In genomic region chr7:149012730-149013129, GRCh38 we compare ENCODE assay signal across 7 cellular contexts. TPM values are rescaled to one million over a fixed set of nuclear protein-coding genes. Genes with fewer than 3 reads are reported as not detected.
DNase-seq lines count a peak whose midpoint lies in the region; ATAC-seq, FAIRE-seq and TF ChIP-seq lines count a peak whose summit lies in the region.
"Not testable (repeated sequence)": the region's sequence is repeated elsewhere in the genome, so short reads cannot be mapped to it uniquely, and the experiment has no call there.

No MANE protein-coding gene starts in this region.

- H3K23me2 ChIP-seq in H9 (ENCODE audit: insufficient read length, low read depth, low read length, poor library complexity, severe bottlenecking) = not testable (repeated sequence)

- H3K79me1 ChIP-seq in H9 (ENCODE audit: insufficient read depth, low read depth, low read length, poor library complexity, severe bottlenecking) = not testable (repeated sequence)

- POLR2A ChIA-PET in WTC11 (lab: Charles Lee) = not testable (repeated sequence)
- POLR2A ChIA-PET in K562 (lab: Yijun Ruan, JAX) = interaction anchor here (0.6 to 1.3 kb wide), 2 partner anchors 9 to 17 kb away, joined by 3 to 5 read pairs; no protein-coding TSS in a partner anchor

- not testable (repeated sequence) for H3K9me3 Mint-ChIP-seq in H9; WTC11; activated naive CD4-positive, alpha-beta T cell treated with anti-CD3 and anti-CD28 coated beads, Interleukin-2, amount 10 ng/mL, durations not matched to agents 7 days and 5 days; endothelial cell (ENCODE audit: unreplicated experiment); memory B cell; stimulated activated effector memory CD8-positive, alpha-beta T cell treated with anti-CD3 and anti-CD28 coated beads, Interleukin-12 subunit alpha, Interleukin-12 subunit beta, amount 100 ng/mL, for 72 hours

- H2BK20ac ChIP-seq in H9 (ENCODE audit: low read depth, low read length, poor library complexity, severe bottlenecking) = not testable (repeated sequence)

- not testable (repeated sequence) for TF ChIP-seq EP300 in K562 (IDR thresholded peaks at IDR 0.05; ENCODE audit: low read length)

- H3K36me3 ChIP-seq in K562 (ENCODE audit: control insufficient read depth, insufficient read depth, low read length) = peaks cover 93% of the 10 kb centered on the region

- not testable (repeated sequence) for H2AFZ ChIP-seq in H9 (ENCODE audit: low read length); K562 (ENCODE audit: low read depth, low read length)

- H3K4me1 ChIP-seq in H9 (ENCODE audit: insufficient read depth, low read length); K562 (replicated peaks in 1 of 2; ENCODE audit: control insufficient read depth in 2 of 2, insufficient read depth in 2 of 2, low read length in 2 of 2): not testable (repeated sequence)

- H3K18ac ChIP-seq in H9 (ENCODE audit: insufficient read length, low read depth, low read length) = not testable (repeated sequence)

- H3K4me3 ChIP-seq in K562 = not testable (repeated sequence)

- H3K4me1 Mint-ChIP-seq in H9 (peaks cover 8 to 15% of the 10 kb centered on the region in 2 experiments), WTC11 (peaks cover 15% of the 10 kb centered on the region), endothelial cell (ENCODE audit: unreplicated experiment) (peaks cover 18% of the 10 kb centered on the region)
- H3K4me1 Mint-ChIP-seq in activated naive CD4-positive, alpha-beta T cell treated with anti-CD3 and anti-CD28 coated beads, Interleukin-2, amount 10 ng/mL, durations not matched to agents 7 days and 5 days; memory B cell: not testable (repeated sequence)
- peaks cover 18% of the 10 kb centered on the region for H3K4me1 Mint-ChIP-seq in stimulated activated effector memory CD8-positive, alpha-beta T cell treated with anti-CD3 and anti-CD28 coated beads, Interleukin-12 subunit alpha, Interleukin-12 subunit beta, amount 100 ng/mL, for 72 hours

- peaks cover 65 to 92% (median 85%) of the 10 kb centered on the region in 3 experiments for H3K36me3 Mint-ChIP-seq in H9 (ENCODE audit: insufficient read depth in 1 of 3, low read depth in 3 of 3)
- H3K36me3 Mint-ChIP-seq in WTC11 = peaks cover 85% of the 10 kb centered on the region
- peaks cover 51% of the 10 kb centered on the region for H3K36me3 Mint-ChIP-seq in activated naive CD4-positive, alpha-beta T cell treated with anti-CD3 and anti-CD28 coated beads, Interleukin-2, amount 10 ng/mL, durations not matched to agents 7 days and 5 days
- H3K36me3 Mint-ChIP-seq in endothelial cell (ENCODE audit: low read depth, unreplicated experiment) = peaks cover 37% of the 10 kb centered on the region
- peaks cover 22% of the 10 kb centered on the region for H3K36me3 Mint-ChIP-seq in memory B cell
- peaks cover 96% of the 10 kb centered on the region for H3K36me3 Mint-ChIP-seq in stimulated activated effector memory CD8-positive, alpha-beta T cell treated with anti-CD3 and anti-CD28 coated beads, Interleukin-12 subunit alpha, Interleukin-12 subunit beta, amount 100 ng/mL, for 72 hours

- H3K14ac ChIP-seq in H9 (ENCODE audit: insufficient read depth, low read length) = not testable (repeated sequence)

- H2BK5ac ChIP-seq in H9 (ENCODE audit: insufficient read length, low read length) = not testable (repeated sequence)

- in situ Hi-C loops in K562 (cut with MboI) = not testable (repeated sequence)

- H3K27me3 ChIP-seq in H9 (ENCODE audit: insufficient read depth, low read length); K562 (ENCODE audit: control insufficient read depth in 2 of 2, insufficient read depth in 2 of 2, low read length in 2 of 2): not testable (repeated sequence)

- H2AK5ac ChIP-seq in H9 (ENCODE audit: insufficient read length, low read length) = not testable (repeated sequence)

- intact Hi-C loops in K562 (cut with micrococcal nuclease) = not testable (repeated sequence)

- ATAC-seq in WTC11; K562; memory B cell (ENCODE audit: low read depth); stimulated activated effector memory CD8-positive, alpha-beta T cell treated with anti-CD3 and anti-CD28 coated beads, Interleukin-12 subunit alpha, Interleukin-12 subunit beta, amount 100 ng/mL, for 72 hours: not testable (repeated sequence)

- H3K27ac ChIP-seq in H9 (ENCODE audit: insufficient read length, low read depth, low read length); K562 (ENCODE audit: extremely low read depth, low read depth, low read length): not testable (repeated sequence)

- not testable (repeated sequence) for DNase-seq in H9; WTC11 (ENCODE audit: low spot score); activated naive CD4-positive, alpha-beta T cell treated with anti-CD3 and anti-CD28 coated beads, Interleukin-2, amount 10 ng/mL, durations not matched to agents 7 days and 5 days; K562 (ENCODE audit: extremely low read depth in 1 of 4, low spot score in 3 of 4); endothelial cell (ENCODE audit: low spot score); memory B cell (ENCODE audit: low spot score in 2 of 2); stimulated activated effector memory CD8-positive, alpha-beta T cell treated with anti-CD3 and anti-CD28 coated beads, Interleukin-12 subunit alpha, Interleukin-12 subunit beta, amount 100 ng/mL, for 72 hours (ENCODE audit: low spot score in 2 of 2)

- not testable (repeated sequence) for H3K9me1 ChIP-seq in K562 (ENCODE audit: control insufficient read depth, insufficient read depth, low read length)

- no CpG with 5 or more reads among the region's 12 CpGs for WGBS in H9 (ENCODE audit: extremely low coverage, insufficient read length, low lambda C conversion rate)
- 96% methylated on average over 11 of the region's 12 CpGs for WGBS in K562 (ENCODE audit: insufficient coverage, low coverage, missing lambda C conversion rate)

- CTCF ChIA-PET in WTC11 (lab: Charles Lee); activated naive CD4-positive, alpha-beta T cell treated with anti-CD3 and anti-CD28 coated beads, Interleukin-2, amount 10 ng/mL, durations not matched to agents 7 days and 5 days (lab: Charles Lee); K562 (lab: Yijun Ruan, JAX; ENCODE audit: low intra/inter-chr PET ratio): not testable (repeated sequence)

- not testable (repeated sequence) for H3K9ac ChIP-seq in H9 (ENCODE audit: extremely low read depth, insufficient read length, low read length); K562 (ENCODE audit: insufficient read depth in 1 of 2, low read depth in 2 of 2, low read length in 2 of 2)

- H3K9me3 ChIP-seq in H9 (ENCODE audit: control insufficient read depth, low read depth, low read length); K562 (replicated peaks; ENCODE audit: control insufficient read depth, insufficient read depth, low read depth, low read length): not testable (repeated sequence)

- H3K4me3 Mint-ChIP-seq in H9; WTC11; activated naive CD4-positive, alpha-beta T cell treated with anti-CD3 and anti-CD28 coated beads, Interleukin-2, amount 10 ng/mL, durations not matched to agents 7 days and 5 days; memory B cell; stimulated activated effector memory CD8-positive, alpha-beta T cell treated with anti-CD3 and anti-CD28 coated beads, Interleukin-12 subunit alpha, Interleukin-12 subunit beta, amount 100 ng/mL, for 72 hours: not testable (repeated sequence)
- H3K4me3 Mint-ChIP-seq in endothelial cell (ENCODE audit: unreplicated experiment) = peak overlapping the region; percentile 38

- H3T11ph ChIP-seq in H9 (ENCODE audit: low read length) = not testable (repeated sequence)

- not testable (repeated sequence) for H3K23ac ChIP-seq in H9 (ENCODE audit: insufficient read length, low read depth, low read length)

- not testable (repeated sequence) for TF ChIP-seq RAD21 in K562 (CRISPR knock-in tag; conservative IDR thresholded peaks at IDR 0.05 in 1 of 2, IDR thresholded peaks at IDR 0.05 in 1 of 2)

- not testable (repeated sequence) for H4K8ac ChIP-seq in H9 (replicated peaks; ENCODE audit: insufficient read length, low read depth, low read length)

- H2BK15ac ChIP-seq in H9 (ENCODE audit: low read depth, low read length) = not testable (repeated sequence)

- H3K56ac ChIP-seq in H9 (ENCODE audit: insufficient read length, low read depth, low read length) = not testable (repeated sequence)

- TF ChIP-seq CTCF in H9 (conservative IDR thresholded peaks at IDR 0.05); WTC11 (IDR thresholded peaks at IDR 0.05); K562 (IDR thresholded peaks at IDR 0.05 in 2 of 3, conservative IDR thresholded peaks at IDR 0.05 in 1 of 3; ENCODE audit: insufficient read depth in 2 of 3, low read depth in 1 of 3, low read length in 3 of 3); endothelial cell (IDR thresholded peaks at IDR 0.05; ENCODE audit: unreplicated experiment): not testable (repeated sequence)

- not testable (repeated sequence) for H4K91ac ChIP-seq in H9 (ENCODE audit: insufficient read length, low read depth, low read length)

- FAIRE-seq in K562 (lab: Jason Lieb, UNC) = not testable (repeated sequence)

- not testable (repeated sequence) for TF ChIP-seq POLR2A in K562 (conservative IDR thresholded peaks at IDR 0.05)

- not testable (repeated sequence) for H3K27me3 Mint-ChIP-seq in H9 (ENCODE audit: low read depth); WTC11 (ENCODE audit: low read depth); activated naive CD4-positive, alpha-beta T cell treated with anti-CD3 and anti-CD28 coated beads, Interleukin-2, amount 10 ng/mL, durations not matched to agents 7 days and 5 days; endothelial cell (ENCODE audit: unreplicated experiment); memory B cell

- not testable (repeated sequence) for H3K4ac ChIP-seq in H9 (ENCODE audit: low read depth, low read length)

- not testable (repeated sequence) for H3K79me2 ChIP-seq in H9 (ENCODE audit: insufficient read depth, low read length); K562 (ENCODE audit: control insufficient read depth, insufficient read depth, low read length)

- H3K27ac Mint-ChIP-seq in H9 = peak overlapping the region in 2 of 3 experiments; percentile 24 to 50; a peak in 3 of 7 replicates
- peak overlapping the region; percentile 90 for H3K27ac Mint-ChIP-seq in WTC11
- peak overlapping the region; percentile 43 for H3K27ac Mint-ChIP-seq in activated naive CD4-positive, alpha-beta T cell treated with anti-CD3 and anti-CD28 coated beads, Interleukin-2, amount 10 ng/mL, durations not matched to agents 7 days and 5 days
- H3K27ac Mint-ChIP-seq in endothelial cell (ENCODE audit: unreplicated experiment) = not testable (repeated sequence)
- H3K27ac Mint-ChIP-seq in memory B cell = peak overlapping the region; percentile 5
- peak overlapping the region; percentile 73 for H3K27ac Mint-ChIP-seq in stimulated activated effector memory CD8-positive, alpha-beta T cell treated with anti-CD3 and anti-CD28 coated beads, Interleukin-12 subunit alpha, Interleukin-12 subunit beta, amount 100 ng/mL, for 72 hours

- not testable (repeated sequence) for H3K4me2 ChIP-seq in H9 (ENCODE audit: insufficient read depth, insufficient read length, low read length); K562 (ENCODE audit: insufficient read depth, low read length)

- not testable (repeated sequence) for H4K5ac ChIP-seq in H9 (ENCODE audit: insufficient read length, low read depth, low read length)

- H4K20me1 ChIP-seq in H9 (ENCODE audit: control insufficient read depth, insufficient read depth, insufficient read length); K562 (replicated peaks; ENCODE audit: control insufficient read depth, insufficient read depth, low read length): not testable (repeated sequence)

- not testable (repeated sequence) for H2BK12ac ChIP-seq in H9 (ENCODE audit: insufficient read length, low read depth, low read length)

- not testable (repeated sequence) for BruUV-seq in K562 (replicated peaks; lab: Mats Ljungman, UMichigan)

- not testable (repeated sequence) for H2BK120ac ChIP-seq in H9 (ENCODE audit: low read depth, low read length, poor library complexity, severe bottlenecking)

RNA-seq across cellular contexts. Expression of gene PDIA4, which starts 15.6 kb away (rescaled TPM):
- total RNA-seq in H9 (2021) (217 and 230 TPM in 2 replicates), WTC11 (2021) (286 to 341 TPM (median 289 TPM) in 3 replicates), K562 (2014; rRNA removed) (158 and 178 TPM in 2 replicates), K562 (2014; rRNA removed; fragmentation: Illumina TruSeq; extraction: Trizol) (82.7 and 91.5 TPM in 2 replicates), K562 (2015; rRNA removed; fragmentation: Illumina TruSeq; extraction: Trizol) (136 TPM in 2 replicates), K562 (2021) (159 and 161 TPM in 2 replicates), endothelial cell (ENCODE audit: unreplicated experiment) (266 TPM)
- total RNA-seq in K562 (2011; cell fraction: chromatin; rRNA removed; ENCODE audit: low replicate concordance) = 187 and 270 TPM in 2 replicates
- 352 and 378 TPM in 2 replicates for total RNA-seq in K562 (2011; cell fraction: nucleolus; rRNA removed)
- 244 and 324 TPM in 2 replicates for total RNA-seq in K562 (2011; cell fraction: nucleoplasm; rRNA removed)
- polyA plus RNA-seq in K562 (2011; rRNA removed) (146 and 186 TPM in 2 replicates), K562 (2014; fragmentation: Illumina TruSeq; extraction: Trizol) (143 and 175 TPM in 2 replicates), K562 (2014; fragmentation: Nextera tagmentation; extraction: Ambion mirVana) (10 to 100 TPM in 1 of 2 experiments, 1 to 10 TPM in 1; 9.1 to 14.5 TPM), K562 (2014; rRNA removed) (155 and 171 TPM in 2 replicates)
- polyA plus RNA-seq in K562 (2011; cell fraction: cytosol; rRNA removed) = 107 and 158 TPM in 2 replicates
- 149 and 181 TPM in 2 replicates for polyA plus RNA-seq in K562 (2011; cell fraction: nucleus; rRNA removed)
- polyA plus RNA-seq in K562 (2012) = 137 and 177 TPM in 2 replicates
- 147 and 177 TPM in 2 replicates for polyA minus RNA-seq in K562 (2011; rRNA and poly(A)+ RNA removed)
- polyA minus RNA-seq in K562 (2011; cell fraction: cytosol; rRNA and poly(A)+ RNA removed) = 90.9 and 121 TPM in 2 replicates
- 30.0 and 68.5 TPM in 2 replicates for polyA minus RNA-seq in K562 (2011; cell fraction: nucleus; rRNA and poly(A)+ RNA removed)
